Comparison of ENCODE assay signal across 8 cellular contexts in the genomic region with DNA sequence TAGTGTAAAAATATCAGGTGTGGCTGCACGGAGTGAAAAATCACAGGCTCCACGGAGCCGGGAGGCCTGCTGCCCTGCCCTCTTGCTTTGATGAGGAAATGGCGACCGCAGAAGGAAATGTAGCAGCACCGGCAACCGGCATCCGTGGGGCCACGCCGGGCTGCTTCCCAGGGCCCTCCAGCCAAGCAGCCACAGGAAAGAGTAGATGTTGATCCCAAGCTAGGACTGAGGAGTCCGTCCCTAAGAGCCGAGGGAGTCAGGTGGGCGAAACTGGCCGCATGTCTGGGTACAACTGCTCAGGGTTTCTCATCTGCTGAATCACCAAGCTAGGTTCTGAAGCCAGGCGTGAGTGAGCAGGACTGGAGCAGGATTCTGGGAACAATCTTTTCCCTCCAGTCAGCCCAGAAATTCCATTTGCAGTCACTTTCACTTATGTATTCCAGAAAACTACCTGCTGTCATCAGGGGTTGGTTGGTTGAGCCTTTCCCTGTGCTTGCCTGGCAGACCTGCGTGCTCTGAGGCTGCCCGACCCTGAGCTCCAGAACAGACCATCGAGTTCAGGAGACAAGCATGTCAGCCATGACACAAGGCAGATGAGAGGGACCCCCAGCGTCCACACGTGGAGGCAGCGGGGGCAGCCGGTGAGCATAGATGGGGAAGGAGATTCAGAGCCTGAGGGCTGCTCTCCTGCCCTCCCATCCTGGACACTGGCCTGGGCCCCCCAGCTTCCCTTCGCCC. TPM values are rescaled to one million over a fixed set of nuclear protein-coding genes. Genes with fewer than 3 reads are reported as not detected.
DNase-seq lines count a peak whose midpoint lies in the region; ATAC-seq and TF ChIP-seq lines count a peak whose summit lies in the region.

No MANE protein-coding gene starts in this region.

- no peak for TF ChIP-seq POLR2A in right lobe of liver (IDR thresholded peaks at IDR 0.05)

- H3K27me3 ChIP-seq in right lobe of liver: no peaks in the 10 kb centered on the region

- TF ChIP-seq CTCF in right lobe of liver (IDR thresholded peaks at IDR 0.05): no peak

- 37% methylated on average over 3 of the region's 23 CpGs for WGBS in right lobe of liver (ENCODE audit: insufficient coverage, low coverage, low lambda C conversion rate, missing lambda C conversion rate)

- H3K27ac Mint-ChIP-seq in activated T-cell treated with anti-CD3 and anti-CD28 coated beads, Interleukin-2, amount 50 U/mL, for 24 hours: peak overlapping the region; percentile 96

- H3K9me3 ChIP-seq in KOPT-K1 (ENCODE audit: insufficient read depth, low read length, poor library complexity, severe bottlenecking) (no peaks in the 10 kb centered on the region), right lobe of liver (no peaks in the 10 kb centered on the region)

- peaks cover 0 to 8% (median 6%) of the 10 kb centered on the region in 4 donors for H3K4me1 ChIP-seq in right lobe of liver

- intact Hi-C loops in right lobe of liver (cut with DNase I): no loop called here

- no peaks in the 10 kb centered on the region for H3K36me3 ChIP-seq in KOPT-K1 (ENCODE audit: insufficient read depth, low read length)
- no peaks in the 10 kb centered on the region for H3K36me3 ChIP-seq in right lobe of liver

- peak overlapping the region; percentile 78 for H3K4me3 Mint-ChIP-seq in activated T-cell treated with anti-CD3 and anti-CD28 coated beads, Interleukin-2, amount 50 U/mL, for 24 hours

- peaks cover 90% of the 10 kb centered on the region for H3K4me1 Mint-ChIP-seq in activated T-cell treated with anti-CD3 and anti-CD28 coated beads, Interleukin-2, amount 50 U/mL, for 24 hours (ENCODE audit: low read depth)

- no peak overlapping the region for H3K4me3 ChIP-seq in right lobe of liver

- DNase-seq in AG08395 (ENCODE audit: low spot score) (peak; percentile 29), right lobe of liver (peak in 2 of 3 donors; percentile 45 to 53), HuH-7.5 (ENCODE audit: low spot score) (no peak), NCI-H1436 (lab: John Stamatoyannopoulos, UW) (no peak), NCI-H524 treated with DMSO at 0.1 percent for 48 hours (lab: John Stamatoyannopoulos, UW) (no peak)
- peak; percentile 70 for DNase-seq in activated T-cell treated with anti-CD3 and anti-CD28 coated beads, Interleukin-2, amount 50 U/mL, for 24 hours

- ATAC-seq in right lobe of liver: peak in 1 of 4 donors; percentile 6
- ATAC-seq in HG03460 (IDR thresholded peaks at IDR 0.05; ENCODE audit: unreplicated experiment): no peak

- H3K27ac ChIP-seq in KOPT-K1 (ENCODE audit: low read depth, low read length, poor library complexity, severe bottlenecking) (peak overlapping the region; percentile 97), right lobe of liver (peak overlapping the region in 1 of 3 donors; percentile 37)

- H3K27me3 Mint-ChIP-seq in activated T-cell treated with anti-CD3 and anti-CD28 coated beads, Interleukin-2, amount 50 U/mL, for 24 hours: no peaks in the 10 kb centered on the region

- H3K36me3 Mint-ChIP-seq in activated T-cell treated with anti-CD3 and anti-CD28 coated beads, Interleukin-2, amount 50 U/mL, for 24 hours (ENCODE audit: low read depth): peaks cover 3% of the 10 kb centered on the region

- no peaks in the 10 kb centered on the region for H3K9me3 Mint-ChIP-seq in activated T-cell treated with anti-CD3 and anti-CD28 coated beads, Interleukin-2, amount 50 U/mL, for 24 hours

RNA-seq across cellular contexts. Expression of a gene that starts 5.8 kb away (rescaled TPM):
- 10 to 100 TPM; 12.9 to 61.8 (median 36.6) TPM for total RNA-seq in right lobe of liver

RNA-seq across cellular contexts. Expression of a gene that starts 13.3 kb away (rescaled TPM):
- total RNA-seq in right lobe of liver: 10 to 100 TPM; 15.0 to 27.9 (median 17.1) TPM

RNA-seq across cellular contexts. Expression of a gene that starts 53.0 kb away (rescaled TPM):
- total RNA-seq in right lobe of liver: 100 to 1,000 TPM in 3 of 6 experiments, 10 to 100 TPM in 3; 54.3 to 195 (median 140) TPM

Comparison
In these comparisons a context has a peak if more than half of its experiments do, and no peak if none do; other contexts are left out.
1. DNase-seq: peak in AG08395 (single experiment), activated T-cell treated with anti-CD3 and anti-CD28 coated beads, Interleukin-2, amount 50 U/mL, for 24 hours (single experiment) and right lobe of liver (2 of 3); none in HuH-7.5 (single experiment), NCI-H1436 (single experiment) and NCI-H524 treated with DMSO at 0.1 percent for 48 hours (single experiment).